In genomic region chr1:40059292-40059959, GRCh38 we compare ENCODE assay signal across 8 cellular contexts. TPM values are rescaled to one million over a fixed set of nuclear protein-coding genes. Genes with fewer than 3 reads are reported as not detected.
DNase-seq lines count a peak whose midpoint lies in the region; ATAC-seq and TF ChIP-seq lines count a peak whose summit lies in the region.

No MANE protein-coding gene starts in this region.

- TF ChIP-seq RAD21 in liver (IDR thresholded peaks at IDR 0.05), result no peak

- H3K27ac ChIP-seq in breast epithelium, result peak overlapping the region; percentile 35 to 40
- H3K27ac ChIP-seq in liver (ENCODE audit: low read depth in 1 of 2, low read length in 2 of 2), result peak overlapping the region; percentile 46 to 78

- H3K27me3 ChIP-seq in breast epithelium (no peaks in the 10 kb centered on the region), liver (ENCODE audit: control insufficient read depth in 4 of 4, insufficient read depth in 4 of 4, low read length in 3 of 4) (no peaks in the 10 kb centered on the region)

- no peak for TF ChIP-seq POLR2A in breast epithelium (IDR thresholded peaks at IDR 0.05)

- intact Hi-C loops in breast epithelium (cut with DNase I; ENCODE audit: low total_unique reads), result no loop called here

- TF ChIP-seq CTCF in breast epithelium (IDR thresholded peaks at IDR 0.05) (no peak), liver (IDR thresholded peaks at IDR 0.05; ENCODE audit: low read depth, low read length, missing input control) (no peak)

- WGBS in liver, result 68% methylated on average over 4 of the region's 4 CpGs

- no peak overlapping the region for H3K9ac ChIP-seq in liver (ENCODE audit: low read depth in 1 of 2, low read length in 2 of 2)

- H3K36me3 ChIP-seq in breast epithelium (peaks cover 3% of the 10 kb centered on the region), liver (ENCODE audit: control insufficient read depth in 4 of 4, insufficient read depth in 3 of 4, low read depth in 1 of 4, low read length in 3 of 4) (peaks cover 6 to 34% (median 27%) of the 10 kb centered on the region in 4 donors)

- ATAC-seq in GM18909 (IDR thresholded peaks at IDR 0.05; ENCODE audit: poor library complexity, unreplicated experiment) (no peak), HG02588 (IDR thresholded peaks at IDR 0.05; ENCODE audit: unreplicated experiment) (no peak)

- no peaks in the 10 kb centered on the region for H3K4me1 ChIP-seq in breast epithelium
- H3K4me1 ChIP-seq in liver (ENCODE audit: control insufficient read depth in 4 of 4, insufficient read depth in 4 of 4, low read length in 3 of 4), result peaks cover 0 to 5% (median 3%) of the 10 kb centered on the region in 4 donors

- H3K4me3 ChIP-seq in breast epithelium, result no peak overlapping the region
- no peak overlapping the region for H3K4me3 ChIP-seq in liver (ENCODE audit: low read depth in 1 of 3, low read length in 3 of 3)

- peak; percentile 53 for DNase-seq in activated CD8-positive, alpha-beta memory T cell treated with anti-CD3 and anti-CD28 coated beads, Interleukin-2, amount 50 U/mL, for 48 hours
- DNase-seq in activated CD8-positive, alpha-beta memory T cell treated with anti-CD3 and anti-CD28 coated beads, Interleukin-2, amount 50 U/mL, for 4 hours, result no peak
- DNase-seq in NCI-H2029 treated with DMSO at 0.1 percent for 48 hours (lab: John Stamatoyannopoulos, UW) (peak; percentile 67), breast epithelium (ENCODE audit: low spot score in 2 of 2) (no peak), mucosa of gallbladder (ENCODE audit: low spot score) (no peak)

- H3K9me3 ChIP-seq in breast epithelium (no peaks in the 10 kb centered on the region), liver (ENCODE audit: control insufficient read depth in 4 of 4, low read length in 3 of 4) (no peaks in the 10 kb centered on the region)

TF ChIP-seq in liver, 16 proteins besides CTCF, POLR2A, EP300 and RAD21:
- no peak for TF ChIP-seq FOXA2 (IDR thresholded peaks at IDR 0.05)
- TF ChIP-seq EGR1 (IDR thresholded peaks at IDR 0.05; ENCODE audit: low read depth in 2 of 2), result peak in 1 of 2 donors; percentile 22
- no peak for TF ChIP-seq TAF1 (conservative IDR thresholded peaks at IDR 0.05)
- no peak for TF ChIP-seq HNF4G (IDR thresholded peaks at IDR 0.05)
- no peak for TF ChIP-seq YY1 (IDR thresholded peaks at IDR 0.05)
- no peak for TF ChIP-seq REST (IDR thresholded peaks at IDR 0.05)
- peak; percentile 35 for TF ChIP-seq MAX (IDR thresholded peaks at IDR 0.05)
- no peak for TF ChIP-seq HNF4A (conservative IDR thresholded peaks at IDR 0.05)
- TF ChIP-seq FOXA1 (IDR thresholded peaks at IDR 0.05), result no peak
- TF ChIP-seq GABPA (IDR thresholded peaks at IDR 0.05 in 1 of 2, conservative IDR thresholded peaks at IDR 0.05 in 1 of 2), result no peak
- no peak for TF ChIP-seq ATF3 (IDR thresholded peaks at IDR 0.05)
- TF ChIP-seq JUND (IDR thresholded peaks at IDR 0.05), result no peak
- no peak for TF ChIP-seq RXRA (IDR thresholded peaks at IDR 0.05)
- TF ChIP-seq ZBTB33 (IDR thresholded peaks at IDR 0.05), result no peak
- TF ChIP-seq NR2F2 (IDR thresholded peaks at IDR 0.05), result peak; percentile 65

RNA-seq across cellular contexts. Expression of gene CAP1, which starts 18.9 kb away (rescaled TPM):
- total RNA-seq in breast epithelium (100 to 1,000 TPM; 244 to 285 (median 244) TPM), liver (100 to 1,000 TPM in 1 of 2 donors, 10 to 100 TPM in 1; 75.5 to 105 TPM), mucosa of gallbladder (313 TPM)
- 10 to 100 TPM; 77.4 to 91.7 TPM for polyA plus RNA-seq in liver

RNA-seq across cellular contexts. Expression of gene PPT1, which starts 37.6 kb away (rescaled TPM):
- total RNA-seq in breast epithelium (100 to 1,000 TPM in 2 of 3 donors, 10 to 100 TPM in 1; 84.0 to 126 (median 108) TPM), liver (10 to 100 TPM; 20.3 to 46.8 TPM), mucosa of gallbladder (75.9 TPM)
- 10 to 100 TPM; 15.4 to 33.9 TPM for polyA plus RNA-seq in liver

Comparison
In these comparisons a context has a peak if more than half of its experiments do, and no peak if none do; other contexts are left out.
1. DNase-seq: peak in activated CD8-positive, alpha-beta memory T cell treated with anti-CD3 and anti-CD28 coated beads, Interleukin-2, amount 50 U/mL, for 48 hours (single experiment) and NCI-H2029 treated with DMSO at 0.1 percent for 48 hours (single experiment); none in activated CD8-positive, alpha-beta memory T cell treated with anti-CD3 and anti-CD28 coated beads, Interleukin-2, amount 50 U/mL, for 4 hours (single experiment), breast epithelium (0 of 2) and mucosa of gallbladder (single experiment).